Comparison of ENCODE assay signal across 9 cellular contexts in the genomic region with DNA sequence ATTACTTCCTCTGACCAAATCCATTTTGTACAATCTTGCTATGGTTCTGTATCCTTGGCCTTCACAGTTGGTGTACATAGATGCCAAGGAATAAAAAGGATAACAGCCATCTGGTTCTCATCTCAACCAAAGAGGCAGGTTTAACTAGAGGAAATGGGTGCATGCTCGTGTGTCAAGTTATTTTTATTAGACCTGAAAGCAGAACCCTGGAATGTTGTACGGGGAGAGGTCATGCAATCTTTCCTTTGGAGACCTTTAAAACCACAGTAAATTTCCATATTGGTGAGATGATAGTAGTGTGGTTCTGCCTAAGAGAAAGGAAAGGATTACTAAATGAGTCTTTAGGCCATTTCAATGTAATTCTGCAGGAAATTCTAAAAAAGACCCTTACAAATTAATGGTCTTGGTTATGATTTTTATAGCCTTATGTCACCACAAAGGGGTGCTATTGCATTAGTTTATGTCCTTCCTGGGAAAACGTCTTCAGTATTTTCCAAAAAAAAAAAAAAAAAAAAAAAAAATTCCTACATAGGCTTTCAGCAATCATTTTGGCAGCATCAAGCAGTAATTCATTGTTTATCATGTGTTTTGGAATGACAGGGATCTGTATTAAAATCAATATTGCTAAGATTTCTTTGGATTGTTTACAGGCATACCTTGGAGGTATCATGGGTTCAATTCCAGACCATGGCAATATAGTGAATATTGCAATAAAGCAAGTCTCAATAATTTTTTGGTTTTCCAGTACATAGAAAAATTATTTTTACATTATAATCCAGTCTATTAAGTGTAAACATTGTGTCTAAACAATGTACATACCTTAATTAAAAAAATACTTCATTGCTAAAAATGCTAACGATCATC.
DNase-seq lines count a peak whose midpoint lies in the region; ATAC-seq and TF ChIP-seq lines count a peak whose summit lies in the region.
"Had no signal": no experiment of that assay in that cellular context is flagged by ENCODE, and none has a peak within 500 bp of the region (broad histone marks: within the 10 kb centered on the region; RNA-seq: fewer than 3 reads in every experiment).

No MANE protein-coding gene starts in this region.

- H3K27ac ChIP-seq in mammary epithelial cell (ENCODE audit: insufficient read depth, low read depth, low read length) (no peak overlapping the region), colonic mucosa (no peak overlapping the region)

- no peaks in the 10 kb centered on the region for H4K20me1 ChIP-seq in mammary epithelial cell (ENCODE audit: insufficient read depth, low read length)

- H3K27me3 Mint-ChIP-seq in natural killer cell treated with Interleukin-12 subunit alpha and Interleukin-12 subunit beta and Interleukin-15 and Interleukin-18, amount 100 ng/mL, for 72 hours, result peaks cover 9 to 26% of the 10 kb centered on the region in 2 donors

- H3K9me3 Mint-ChIP-seq in natural killer cell treated with Interleukin-12 subunit alpha and Interleukin-12 subunit beta and Interleukin-15 and Interleukin-18, amount 100 ng/mL, for 72 hours, result no peaks in the 10 kb centered on the region

- BruUV-seq in mammary epithelial cell (replicated peaks; lab: Mats Ljungman, UMichigan), result no TSS peak

- in situ Hi-C loops in mammary epithelial cell (cut with MboI; ENCODE audit: low sequenced_read_pairs in 2 of 2), result loop anchor here (5.0 to 25.0 kb wide), 5 partner anchors 558 to 1442 kb away; no protein-coding TSS in a partner anchor

- H3K4me3 Mint-ChIP-seq in natural killer cell treated with Interleukin-12 subunit alpha and Interleukin-12 subunit beta and Interleukin-15 and Interleukin-18, amount 100 ng/mL, for 72 hours, result no peak overlapping the region
- H3K4me3 Mint-ChIP-seq: activated CD8-positive, alpha-beta memory T cell treated with anti-CD3 and anti-CD28 coated beads, Interleukin-2, amount 10 ng/mL, durations not matched to agents 7 days and 5 days had no signal

- H3K27me3 ChIP-seq in mammary epithelial cell (ENCODE audit: insufficient read depth, low read length) (no peaks in the 10 kb centered on the region), colonic mucosa (no peaks in the 10 kb centered on the region)

- no peak overlapping the region for H3K27ac Mint-ChIP-seq in natural killer cell treated with Interleukin-12 subunit alpha and Interleukin-12 subunit beta and Interleukin-15 and Interleukin-18, amount 100 ng/mL, for 72 hours
- H3K27ac Mint-ChIP-seq: activated CD8-positive, alpha-beta memory T cell treated with anti-CD3 and anti-CD28 coated beads, Interleukin-2, amount 10 ng/mL, durations not matched to agents 7 days and 5 days had no signal

- TF ChIP-seq POLR2A in GM18505 (IDR thresholded peaks at IDR 0.05; ENCODE audit: borderline replicate concordance, extremely low read depth, insufficient read depth, insufficient read length), result no peak

- no peak overlapping the region for H3K4me2 ChIP-seq in mammary epithelial cell (ENCODE audit: insufficient read depth, low read depth, low read length)

- peak; percentile 20 to 50 for TF ChIP-seq CTCF in mammary epithelial cell (conservative IDR thresholded peaks at IDR 0.05 in 1 of 2, IDR thresholded peaks at IDR 0.05 in 1 of 2; ENCODE audit: extremely low read depth in 1 of 2, insufficient read depth in 1 of 2, low read depth in 1 of 2, low read length in 2 of 2)
- TF ChIP-seq CTCF in colonic mucosa (IDR thresholded peaks at IDR 0.05), result no peak

- no peaks in the 10 kb centered on the region for H3K79me2 ChIP-seq in mammary epithelial cell (ENCODE audit: insufficient read depth, low read length)

- WGBS in mammary epithelial cell (ENCODE audit: low coverage, missing lambda C conversion rate), result 52% methylated on average over 4 of the region's 4 CpGs

- H2AFZ ChIP-seq in mammary epithelial cell (ENCODE audit: low read depth, low read length), result no peak overlapping the region

- H3K36me3 Mint-ChIP-seq in natural killer cell treated with Interleukin-12 subunit alpha and Interleukin-12 subunit beta and Interleukin-15 and Interleukin-18, amount 100 ng/mL, for 72 hours, result no peaks in the 10 kb centered on the region
- H3K36me3 Mint-ChIP-seq: activated CD8-positive, alpha-beta memory T cell treated with anti-CD3 and anti-CD28 coated beads, Interleukin-2, amount 10 ng/mL, durations not matched to agents 7 days and 5 days had no signal

- dilution Hi-C loops in mammary epithelial cell (cut with HindIII; ENCODE audit: low sequenced_read_pairs), result loop anchor here (25.0 kb wide), 1 partner anchor 1142 kb away; no protein-coding TSS in a partner anchor

- H3K9ac ChIP-seq in mammary epithelial cell (ENCODE audit: insufficient read depth, low read length), result no peak overlapping the region
- H3K9ac ChIP-seq in colonic mucosa (ENCODE audit: low read depth in 2 of 2, low read length in 2 of 2), result no peak overlapping the region

- no peak for ATAC-seq in natural killer cell treated with Interleukin-12 subunit alpha and Interleukin-12 subunit beta and Interleukin-15 and Interleukin-18, amount 100 ng/mL, for 72 hours
- no peak for ATAC-seq in GM18505 (IDR thresholded peaks at IDR 0.05; ENCODE audit: unreplicated experiment)
- ATAC-seq: activated CD8-positive, alpha-beta memory T cell treated with anti-CD3 and anti-CD28 coated beads, Interleukin-2, amount 10 ng/mL, durations not matched to agents 7 days and 5 days had no signal

- H3K4me3 ChIP-seq in mammary epithelial cell (replicated peaks in 1 of 3; ENCODE audit: insufficient read depth in 1 of 3, low read depth in 2 of 3, low read length in 3 of 3) (no peak overlapping the region), colonic mucosa (no peak overlapping the region)

- CTCF ChIA-PET in mammary epithelial cell (lab: Charles Lee; ENCODE audit: low non-redundant PET), result interaction anchor here (0.6 kb wide), 1 partner anchor 1484 kb away, joined by 4 read pairs; no protein-coding TSS in a partner anchor

- H3K9me3 ChIP-seq in mammary epithelial cell (replicated peaks; ENCODE audit: insufficient read depth, low read length) (no peaks in the 10 kb centered on the region), colonic mucosa (no peaks in the 10 kb centered on the region)

- H3K4me1 Mint-ChIP-seq in natural killer cell treated with Interleukin-12 subunit alpha and Interleukin-12 subunit beta and Interleukin-15 and Interleukin-18, amount 100 ng/mL, for 72 hours (ENCODE audit: low read depth in 2 of 2), result no peaks in the 10 kb centered on the region
- H3K4me1 Mint-ChIP-seq: activated CD8-positive, alpha-beta memory T cell treated with anti-CD3 and anti-CD28 coated beads, Interleukin-2, amount 10 ng/mL, durations not matched to agents 7 days and 5 days had no signal

- no peaks in the 10 kb centered on the region for H3K36me3 ChIP-seq in mammary epithelial cell (ENCODE audit: insufficient read depth, low read length)
- H3K36me3 ChIP-seq in colonic mucosa, result no peaks in the 10 kb centered on the region

- DNase-seq in COLO829 (ENCODE audit: low spot score) (peak; percentile 42), M059J (ENCODE audit: low read depth) (peak; percentile 55), mammary epithelial cell (peak; percentile 23), midbrain (lab: John Stamatoyannopoulos, UW) (peak; percentile 1), colonic mucosa (no peak)
- DNase-seq in stimulated activated CD4-positive, alpha-beta T cell treated with anti-CD3 and anti-CD28 coated beads, Interleukin-4, amount 100 ng/mL, for 24 hours, result no peak
- DNase-seq in natural killer cell treated with Interleukin-12 subunit alpha and Interleukin-12 subunit beta and Interleukin-15 and Interleukin-18, amount 100 ng/mL, for 72 hours (ENCODE audit: low spot score), result no peak
- DNase-seq: activated CD8-positive, alpha-beta memory T cell treated with anti-CD3 and anti-CD28 coated beads, Interleukin-2, amount 10 ng/mL, durations not matched to agents 7 days and 5 days had no signal

- intact Hi-C loops in mammary epithelial cell (cut with micrococcal nuclease) (loop anchor here (1.0 to 10.0 kb wide), 6 partner anchors 214 to 1315 kb away; no protein-coding TSS in a partner anchor), colonic mucosa (cut with DNase I) (no loop called here)

- peaks cover 4% of the 10 kb centered on the region for H3K4me1 ChIP-seq in mammary epithelial cell (ENCODE audit: insufficient read depth, low read length)
- no peaks in the 10 kb centered on the region for H3K4me1 ChIP-seq in colonic mucosa

Comparison
In these comparisons a context has a peak if more than half of its experiments do, and no peak if none do; other contexts are left out.
1. DNase-seq: peak in COLO829 (single experiment), M059J (single experiment), mammary epithelial cell (single experiment) and midbrain (single experiment); none in stimulated activated CD4-positive, alpha-beta T cell treated with anti-CD3 and anti-CD28 coated beads, Interleukin-4, amount 100 ng/mL, for 24 hours (single experiment), natural killer cell treated with Interleukin-12 subunit alpha and Interleukin-12 subunit beta and Interleukin-15 and Interleukin-18, amount 100 ng/mL, for 72 hours (single experiment) and colonic mucosa (single experiment).